8 cellular contexts compared by ENCODE assay signal in genomic region chr11:59560290-59560701, GRCh38. TPM values are rescaled to one million over a fixed set of nuclear protein-coding genes. Genes with fewer than 3 reads are reported as not detected.
DNase-seq lines count a peak whose midpoint lies in the region; ATAC-seq and TF ChIP-seq lines count a peak whose summit lies in the region.

No MANE protein-coding gene starts in this region.

- H3K4me1 ChIP-seq in SJSA1 (replicated peaks) (peaks cover 11% of the 10 kb centered on the region), cardiac muscle cell (ENCODE audit: low read depth) (no peaks in the 10 kb centered on the region), parathyroid adenoma (peaks cover 2% of the 10 kb centered on the region)

- BruUV-seq in Calu3 (replicated peaks; lab: Mats Ljungman, UMichigan): TSS peak; percentile 88

- H3K4me3 ChIP-seq in SJSA1: peak overlapping the region; percentile 61
- H3K4me3 ChIP-seq in cardiac muscle cell: peak overlapping the region; percentile 78
- H3K4me3 ChIP-seq in parathyroid adenoma (ENCODE audit: low read depth, low read length): peak overlapping the region; percentile 82

- H3K79me2 ChIP-seq in parathyroid adenoma: no peaks in the 10 kb centered on the region

- TF ChIP-seq CTCF in Calu3 (IDR thresholded peaks at IDR 0.05; ENCODE audit: unreplicated experiment): no peak
- no peak for TF ChIP-seq CTCF in cardiac muscle cell (IDR thresholded peaks at IDR 0.05; ENCODE audit: low read depth, low read length)
- TF ChIP-seq CTCF in parathyroid adenoma (IDR thresholded peaks at IDR 0.05): no peak

- H3K27me3 Mint-ChIP-seq in Calu3 (ENCODE audit: unreplicated experiment): no peaks in the 10 kb centered on the region
- no peaks in the 10 kb centered on the region for H3K27me3 Mint-ChIP-seq in activated naive CD8-positive, alpha-beta T cell

- no peaks in the 10 kb centered on the region for H3K36me3 ChIP-seq in SJSA1
- no peaks in the 10 kb centered on the region for H3K36me3 ChIP-seq in cardiac muscle cell
- no peaks in the 10 kb centered on the region for H3K36me3 ChIP-seq in parathyroid adenoma (ENCODE audit: control insufficient read depth, insufficient read depth, low read length)

- peak overlapping the region; percentile 94 for H3K27ac Mint-ChIP-seq in Calu3 (ENCODE audit: unreplicated experiment)
- H3K27ac Mint-ChIP-seq in activated naive CD8-positive, alpha-beta T cell: peak overlapping the region; percentile 99

- H3K4me1 Mint-ChIP-seq in Calu3 (ENCODE audit: low read depth, unreplicated experiment): peaks cover 38% of the 10 kb centered on the region
- H3K4me1 Mint-ChIP-seq in activated naive CD8-positive, alpha-beta T cell (ENCODE audit: low read depth): peaks cover 49% of the 10 kb centered on the region

- intact Hi-C loops in Calu3 (cut with micrococcal nuclease; ENCODE audit: unreplicated experiment): no loop called here

- peak overlapping the region; percentile 85 for H3K4me2 ChIP-seq in parathyroid adenoma (ENCODE audit: low read length)

- DNase-seq in Calu3 (peak; percentile 80), LoVo (ENCODE audit: low spot score) (peak; percentile 52), SJSA1 (ENCODE audit: low read depth in 1 of 2, low spot score in 2 of 2) (peak; percentile 74 to 91), cardiac muscle cell (ENCODE audit: low read depth in 1 of 2, low spot score in 1 of 2) (peak; percentile 67 to 74), ureter (ENCODE audit: low spot score) (peak; percentile 86)

- peak overlapping the region; percentile 74 for H3K4me3 Mint-ChIP-seq in Calu3 (ENCODE audit: low read depth, unreplicated experiment)
- peak overlapping the region; percentile 95 for H3K4me3 Mint-ChIP-seq in activated naive CD8-positive, alpha-beta T cell

- H3K27me3 ChIP-seq in SJSA1 (replicated peaks) (no peaks in the 10 kb centered on the region), cardiac muscle cell (no peaks in the 10 kb centered on the region), parathyroid adenoma (ENCODE audit: control insufficient read depth, insufficient read depth, low read length) (no peaks in the 10 kb centered on the region)

- H3K36me3 Mint-ChIP-seq in Calu3 (ENCODE audit: insufficient read depth, unreplicated experiment): peaks cover 50% of the 10 kb centered on the region
- H3K36me3 Mint-ChIP-seq in activated naive CD8-positive, alpha-beta T cell: no peaks in the 10 kb centered on the region

- H3K9me3 ChIP-seq in SJSA1 (replicated peaks) (no peaks in the 10 kb centered on the region), cardiac muscle cell (ENCODE audit: low read depth) (no peaks in the 10 kb centered on the region), parathyroid adenoma (ENCODE audit: control insufficient read depth, low read length) (no peaks in the 10 kb centered on the region)

- H2AFZ ChIP-seq in parathyroid adenoma: peak overlapping the region; percentile 98

- CTCF ChIA-PET in Calu3 (lab: Charles Lee): interaction anchor here (0.8 to 0.9 kb wide), 2 partner anchors 23 to 55 kb away, joined by 3 to 4 read pairs; partner anchors contain the start of gene OSBP

- peak; percentile 30 for ATAC-seq in GM21737 (IDR thresholded peaks at IDR 0.05; ENCODE audit: unreplicated experiment)

- H3K9ac ChIP-seq in parathyroid adenoma: no peak overlapping the region

- no peaks in the 10 kb centered on the region for H3K9me3 Mint-ChIP-seq in Calu3 (ENCODE audit: low read depth, unreplicated experiment)
- no peaks in the 10 kb centered on the region for H3K9me3 Mint-ChIP-seq in activated naive CD8-positive, alpha-beta T cell (ENCODE audit: low read depth)

- H3K27ac ChIP-seq in SJSA1 (peak overlapping the region; percentile 67), cardiac muscle cell (no peak overlapping the region), parathyroid adenoma (peak overlapping the region; percentile 88)

RNA-seq across cellular contexts. Expression of gene OR4D9, which starts 49.0 kb away (rescaled TPM):
- total RNA-seq in Calu3 (2022): not detected in 2 replicates
- not detected in 2 replicates for total RNA-seq in SJSA1 (2014; rRNA removed; shearing (Covaris generic))
- not detected in 2 replicates for total RNA-seq in cardiac muscle cell
- polyA plus RNA-seq in cardiac muscle cell: not detected in 2 replicates
- not detected for total RNA-seq in ureter

RNA-seq across cellular contexts. Expression of gene OSBP, which starts 55.3 kb away (rescaled TPM):
- 58.6 and 60.7 TPM in 2 replicates for total RNA-seq in Calu3 (2022)
- total RNA-seq in SJSA1 (2014; rRNA removed; shearing (Covaris generic)): 19.9 and 30.3 TPM in 2 replicates
- 20.6 and 27.3 TPM in 2 replicates for total RNA-seq in cardiac muscle cell
- polyA plus RNA-seq in cardiac muscle cell: 30.7 and 39.8 TPM in 2 replicates
- 73.1 TPM for total RNA-seq in ureter

RNA-seq across cellular contexts. Expression of gene OR4D11, which starts 56.9 kb away (rescaled TPM):
- not detected in 2 replicates for total RNA-seq in Calu3 (2022)
- total RNA-seq in SJSA1 (2014; rRNA removed; shearing (Covaris generic)): not detected in 2 replicates
- not detected in 2 replicates for total RNA-seq in cardiac muscle cell
- not detected in 2 replicates for polyA plus RNA-seq in cardiac muscle cell
- not detected for total RNA-seq in ureter
